Comparison of ENCODE assay signal across 24 cellular contexts in the genomic region with DNA sequence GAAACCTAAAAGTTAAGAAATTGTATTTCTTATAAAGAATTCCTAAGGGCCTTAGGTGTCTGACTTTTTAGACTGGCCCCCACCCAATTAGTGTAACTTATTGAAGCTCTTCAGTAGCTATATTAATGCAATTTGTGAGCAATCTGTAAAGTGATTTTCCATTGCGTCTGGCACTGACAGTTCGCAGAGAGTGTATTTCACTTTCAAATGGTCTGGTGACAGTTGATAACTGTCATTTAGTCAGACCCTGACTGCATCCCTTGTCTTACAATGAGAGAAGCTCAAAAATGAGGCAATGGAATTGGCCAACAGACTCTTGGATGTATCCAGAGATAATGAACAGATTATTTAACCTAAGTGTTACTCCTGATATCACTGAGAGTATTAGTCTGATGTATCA.
"Had no signal": no experiment of that assay in that cellular context is flagged by ENCODE, and none has a peak within 500 bp of the region (broad histone marks: within the 10 kb centered on the region; RNA-seq: fewer than 3 reads in every experiment).

No MANE protein-coding gene starts in this region.

- H3K9me3 ChIP-seq: colonic mucosa, esophagus muscularis mucosa, esophagus squamous epithelium, gastrocnemius medialis, gastroesophageal sphincter had no signal

- H3K27ac ChIP-seq: colonic mucosa, coronary artery, dorsolateral prefrontal cortex, epithelial cell of prostate, esophagus muscularis mucosa, esophagus squamous epithelium, foreskin keratinocyte, gastrocnemius medialis, gastroesophageal sphincter, heart left ventricle, heart right ventricle had no signal

- H3K27me3 ChIP-seq: colonic mucosa, dorsolateral prefrontal cortex, esophagus muscularis mucosa, esophagus squamous epithelium, foreskin keratinocyte, gastrocnemius medialis, gastroesophageal sphincter, heart left ventricle, heart right ventricle had no signal

- H3K4me3 ChIP-seq: colonic mucosa, coronary artery, dorsolateral prefrontal cortex, esophagus muscularis mucosa, esophagus squamous epithelium, gastrocnemius medialis, gastroesophageal sphincter, heart left ventricle, heart right ventricle had no signal

- H3K36me3 ChIP-seq: colonic mucosa, esophagus muscularis mucosa, esophagus squamous epithelium, gastrocnemius medialis, gastroesophageal sphincter, heart left ventricle, heart right ventricle had no signal

- DNase-seq: colonic mucosa; cortex of kidney; dermis blood vessel endothelial cell; dorsolateral prefrontal cortex; effector CD4-positive, alpha-beta T cell; effector CD8-positive, alpha-beta T cell; effector memory CD4-positive, alpha-beta T cell; effector memory CD8-positive, alpha-beta T cell; endodermal cell; erythroblast; esophagus squamous epithelium; foreskin fibroblast; foreskin keratinocyte; foreskin melanocyte; gastrocnemius medialis; glutamatergic neuron; head of caudate nucleus; heart left ventricle; heart right ventricle had no signal

- ATAC-seq: effector memory CD8-positive, alpha-beta T cell; esophagus mucosa; foreskin keratinocyte; gastrocnemius medialis; gastroesophageal sphincter; heart left ventricle; heart right ventricle had no signal

- H3K4me1 ChIP-seq: colonic mucosa, esophagus muscularis mucosa, esophagus squamous epithelium, foreskin keratinocyte, gastrocnemius medialis, gastroesophageal sphincter, heart left ventricle, heart right ventricle had no signal
